Comparison of ENCODE assay signal across 9 cellular contexts in the genomic region with DNA sequence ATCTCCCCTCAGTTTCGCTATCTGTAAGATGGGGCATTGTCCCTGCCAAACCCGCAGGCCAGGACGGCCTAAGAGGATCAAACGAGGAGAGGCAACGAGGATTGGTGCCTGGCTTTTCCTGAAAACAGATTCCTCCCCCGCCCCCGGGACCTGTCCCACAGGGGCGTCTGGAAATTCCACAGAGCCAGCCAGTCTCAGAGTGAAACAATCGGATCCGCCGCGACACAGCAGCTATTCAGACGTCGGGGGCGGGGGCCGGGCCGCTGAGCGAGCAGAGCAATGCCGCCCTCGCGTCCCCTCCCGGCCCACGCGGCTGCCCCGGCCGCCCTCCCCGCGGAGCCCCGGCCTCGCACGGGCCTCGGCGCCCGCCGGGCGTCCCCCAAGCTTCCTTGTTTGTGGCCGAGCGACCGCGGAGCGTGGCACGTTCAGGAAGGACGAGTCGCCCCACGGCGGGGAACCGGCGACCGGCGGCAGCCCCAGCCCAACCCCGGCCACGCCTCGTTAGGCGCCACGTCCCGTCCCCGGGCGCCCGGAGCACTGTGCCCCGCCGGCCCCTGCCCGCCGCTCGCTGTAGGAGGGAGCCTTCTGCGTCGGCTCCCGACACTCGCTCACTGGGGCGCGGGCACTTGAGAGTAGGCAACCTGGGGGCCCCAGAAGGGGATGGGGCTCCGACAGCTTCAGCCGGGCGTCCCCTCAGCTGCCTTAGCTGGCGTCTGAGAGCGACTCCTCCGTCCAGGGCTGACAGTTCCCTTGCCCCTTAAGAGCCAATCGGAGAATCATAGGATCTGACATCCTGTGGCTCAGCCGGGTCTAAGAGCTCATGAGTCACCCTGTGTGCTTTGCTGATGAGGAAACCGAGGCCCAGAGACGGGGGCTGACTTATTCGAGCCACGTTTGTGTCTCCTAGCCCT. TPM values are rescaled to one million over a fixed set of nuclear protein-coding genes. Genes with fewer than 3 reads are reported as not detected.
DNase-seq lines count a peak whose midpoint lies in the region; TF ChIP-seq lines count a peak whose summit lies in the region.
"Had no signal": no experiment of that assay in that cellular context is flagged by ENCODE, and none has a peak within 500 bp of the region (broad histone marks: within the 10 kb centered on the region; RNA-seq: fewer than 3 reads in every experiment).

No MANE protein-coding gene starts in this region.

- H2AFZ ChIP-seq in OCI-LY1 (ENCODE audit: low read length), result no peak overlapping the region

- DNase-seq in NCI-H1417 (lab: John Stamatoyannopoulos, UW) (peak in 2 of 3 experiments; percentile 28 to 50), NCI-H1417 treated with DMSO at 0.1 percent for 48 hours (lab: John Stamatoyannopoulos, UW) (no peak), esophagus muscularis mucosa (ENCODE audit: extremely low spot score) (no peak), NCI-H2029 treated with DMSO at 0.1 percent for 48 hours (lab: John Stamatoyannopoulos, UW) (no peak)
- DNase-seq in activated T-cell treated with anti-CD3 and anti-CD28 coated beads, Interleukin-2, amount 50 U/mL, for 24 hours, result peak; percentile 74
- peak; percentile 7 to 19 for DNase-seq in stimulated activated CD8-positive, alpha-beta memory T cell treated with anti-CD3 and anti-CD28 coated beads, Interleukin-7, amount 100 ng/mL, for 1 hour (ENCODE audit: low read depth in 2 of 2)

- H3K4me1 Mint-ChIP-seq in activated T-cell treated with anti-CD3 and anti-CD28 coated beads, Interleukin-2, amount 50 U/mL, for 24 hours (ENCODE audit: low read depth), result peaks cover 12% of the 10 kb centered on the region

- no peaks in the 10 kb centered on the region for H3K36me3 Mint-ChIP-seq in activated T-cell treated with anti-CD3 and anti-CD28 coated beads, Interleukin-2, amount 50 U/mL, for 24 hours (ENCODE audit: low read depth)

- no peaks in the 10 kb centered on the region for H3K9me2 ChIP-seq in OCI-LY1 (ENCODE audit: low read depth, low read length)

- peak overlapping the region; percentile 68 for H3K4me2 ChIP-seq in OCI-LY1 (ENCODE audit: low read length)

- H3K9ac ChIP-seq in OCI-LY1 (ENCODE audit: low read length) (peak overlapping the region; percentile 9; the same call in 1 of the 2 replicates), muscle layer of colon (ENCODE audit: low read length) (peak overlapping the region; percentile 15)

- 0 out of 2 replicates have a peak, but pooled peaks cover 4% of the 10 kb centered on the region for H3K27me3 ChIP-seq in OCI-LY1 (ENCODE audit: insufficient read depth, low read length)
- H3K27me3 ChIP-seq in esophagus muscularis mucosa, result peaks cover 0 to 16% (median 0%) of the 10 kb centered on the region in 4 donors
- H3K27me3 ChIP-seq in muscle layer of colon (ENCODE audit: control insufficient read depth in 1 of 2, insufficient read depth in 2 of 2, low read length in 2 of 2), result no peaks in the 10 kb centered on the region

- peak overlapping the region; percentile 51 for H3K4me3 ChIP-seq in OCI-LY1 (ENCODE audit: low read depth, low read length, poor library complexity, severe bottlenecking)
- H3K4me3 ChIP-seq in esophagus muscularis mucosa, result peak overlapping the region; percentile 61 to 82 (median 66)
- H3K4me3 ChIP-seq in muscle layer of colon (ENCODE audit: low read depth in 1 of 2, low read length in 2 of 2), result peak overlapping the region; percentile 57 to 62

- no peaks in the 10 kb centered on the region for H3K9me3 Mint-ChIP-seq in activated T-cell treated with anti-CD3 and anti-CD28 coated beads, Interleukin-2, amount 50 U/mL, for 24 hours

- 10% methylated on average over 20 of the region's 82 CpGs for WGBS in esophagus muscularis mucosa

- peak overlapping the region; percentile 85 for H3K27ac Mint-ChIP-seq in activated T-cell treated with anti-CD3 and anti-CD28 coated beads, Interleukin-2, amount 50 U/mL, for 24 hours

- H3K9me3 ChIP-seq in OCI-LY1 (ENCODE audit: low read length) (no peaks in the 10 kb centered on the region), esophagus muscularis mucosa (no peaks in the 10 kb centered on the region), muscle layer of colon (ENCODE audit: low read length) (no peaks in the 10 kb centered on the region)

- no peaks in the 10 kb centered on the region for H3K79me2 ChIP-seq in OCI-LY1 (ENCODE audit: insufficient read depth, low read length)

- no peaks in the 10 kb centered on the region for H4K20me1 ChIP-seq in OCI-LY1 (ENCODE audit: insufficient read depth, low read length)

- no peak for TF ChIP-seq EP300 in esophagus muscularis mucosa (IDR thresholded peaks at IDR 0.05)

- TF ChIP-seq POLR2A in esophagus muscularis mucosa (IDR thresholded peaks at IDR 0.05; ENCODE audit: low read depth), result no peak

- TF ChIP-seq CTCF in OCI-LY1 (IDR thresholded peaks at IDR 0.05; ENCODE audit: low read length) (no peak), esophagus muscularis mucosa (IDR thresholded peaks at IDR 0.05) (no peak)

- no peaks in the 10 kb centered on the region for H3K36me3 ChIP-seq in OCI-LY1 (ENCODE audit: insufficient read depth, low read length)
- no peaks in the 10 kb centered on the region for H3K36me3 ChIP-seq in esophagus muscularis mucosa
- H3K36me3 ChIP-seq in muscle layer of colon (ENCODE audit: insufficient read depth, low read length), result no peaks in the 10 kb centered on the region

- H3K4me1 ChIP-seq in OCI-LY1 (ENCODE audit: insufficient read depth, low read length, severe bottlenecking), result peaks cover 10% of the 10 kb centered on the region
- peaks cover 10 to 19% (median 18%) of the 10 kb centered on the region in 4 donors for H3K4me1 ChIP-seq in esophagus muscularis mucosa
- no peaks in the 10 kb centered on the region for H3K4me1 ChIP-seq in muscle layer of colon (ENCODE audit: insufficient read depth, low read length)

- intact Hi-C loops in esophagus muscularis mucosa (cut with DNase I), result no loop called here

- peak overlapping the region; percentile 78 for H3K4me3 Mint-ChIP-seq in activated T-cell treated with anti-CD3 and anti-CD28 coated beads, Interleukin-2, amount 50 U/mL, for 24 hours

- peaks cover 8% of the 10 kb centered on the region for H3K27me3 Mint-ChIP-seq in activated T-cell treated with anti-CD3 and anti-CD28 coated beads, Interleukin-2, amount 50 U/mL, for 24 hours

- no peaks in the 10 kb centered on the region for H3F3A ChIP-seq in OCI-LY1 (ENCODE audit: insufficient read depth, low read length)

- H3K27ac ChIP-seq in OCI-LY1 (ENCODE audit: low read depth, low read length, poor library complexity, severe bottlenecking) (no peak overlapping the region), esophagus muscularis mucosa (replicated peaks in 1 of 4) (peak overlapping the region; percentile 66 to 78 (median 70)), muscle layer of colon (ENCODE audit: low read depth, low read length) (peak overlapping the region; percentile 19)
- H3K27ac ChIP-seq: C4-2B had no signal

RNA-seq across cellular contexts. Expression of a gene that starts 29.7 kb away (rescaled TPM):
- total RNA-seq in esophagus muscularis mucosa, result 1 to 10 TPM in 3 of 4 donors, not detected in 1; 1.2 to 1.5 (median 1.4) TPM

RNA-seq across cellular contexts. Expression of a gene that starts 49.8 kb away (rescaled TPM):
- total RNA-seq in esophagus muscularis mucosa, result 1 to 10 TPM; 3.3 to 8.9 (median 6.3) TPM

RNA-seq across cellular contexts. Expression of a gene that starts 49.9 kb away (rescaled TPM):
- total RNA-seq in esophagus muscularis mucosa, result 1 to 10 TPM in 2 of 4 donors, under 1 TPM in 1, not detected in 1; 0.97 to 2.2 (median 2.1) TPM

Comparison
In these comparisons a context has a peak if more than half of its experiments do, and no peak if none do; other contexts are left out.
1. DNase-seq: peak in NCI-H1417 (2 of 3), activated T-cell treated with anti-CD3 and anti-CD28 coated beads, Interleukin-2, amount 50 U/mL, for 24 hours (single experiment) and stimulated activated CD8-positive, alpha-beta memory T cell treated with anti-CD3 and anti-CD28 coated beads, Interleukin-7, amount 100 ng/mL, for 1 hour (2 of 2); none in NCI-H1417 treated with DMSO at 0.1 percent for 48 hours (single experiment), esophagus muscularis mucosa (single experiment) and NCI-H2029 treated with DMSO at 0.1 percent for 48 hours (single experiment).
2. Peak in every context shown above with its lines, with median percentiles within 50 percentile points of each other: H3K4me3 ChIP-seq.